Comparison of ENCODE assay signal across 2 cellular contexts in the genomic region with DNA sequence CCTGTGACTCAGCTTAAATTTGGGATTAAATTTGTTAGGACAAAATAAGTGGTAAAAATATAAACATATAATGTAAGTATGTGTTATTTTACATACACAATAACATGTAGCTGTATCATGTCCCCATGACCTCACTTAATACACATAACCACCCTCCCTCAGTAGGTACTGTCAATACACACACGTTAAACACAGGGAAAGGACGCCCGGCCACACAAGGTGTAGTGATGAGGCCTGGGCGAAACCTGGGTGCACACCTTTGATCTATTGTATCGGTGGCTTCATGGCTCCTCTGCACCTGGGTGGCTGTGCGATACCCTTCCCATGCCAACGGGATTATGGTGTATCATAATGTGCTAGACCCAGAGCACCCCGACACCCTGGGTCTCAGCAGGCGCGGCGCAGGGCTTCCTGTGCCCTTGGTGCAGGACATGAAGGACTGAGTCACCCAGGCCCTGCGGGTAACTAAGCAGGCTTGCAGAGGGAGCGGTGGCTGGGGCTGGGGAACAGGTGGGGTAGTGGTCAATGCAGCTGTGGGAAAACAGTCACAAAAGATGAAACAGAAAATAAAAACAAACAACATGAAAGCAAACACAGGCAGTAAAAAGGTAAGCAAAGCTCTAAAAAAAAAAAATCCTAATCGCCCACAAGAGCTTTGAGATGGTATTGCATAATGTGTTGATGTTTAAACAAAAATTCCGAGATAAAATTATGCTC.
TF ChIP-seq lines count a peak whose summit lies in the region.

No MANE protein-coding gene starts in this region.

TF ChIP-seq in WTC11, 78 proteins besides CTCF, POLR2A, EP300 and RAD21:
- no peak for TF ChIP-seq E2F4 (CRISPR knock-in tag; IDR thresholded peaks at IDR 0.05; ENCODE audit: borderline replicate concordance, low read depth)
- TF ChIP-seq GRHL2 (CRISPR knock-in tag; IDR thresholded peaks at IDR 0.05; ENCODE audit: insufficient replicate concordance, severe bottlenecking): no peak
- TF ChIP-seq JUN (CRISPR knock-in tag; IDR thresholded peaks at IDR 0.05): no peak
- TF ChIP-seq MYBL2 (CRISPR knock-in tag; IDR thresholded peaks at IDR 0.05): no peak
- TF ChIP-seq GABPB1 (CRISPR knock-in tag; IDR thresholded peaks at IDR 0.05): no peak
- TF ChIP-seq NR3C1 (CRISPR knock-in tag; conservative IDR thresholded peaks at IDR 0.05; ENCODE audit: low read depth): no peak

TF ChIP-seq in HepG2, 621 proteins besides CTCF, POLR2A, EP300 and RAD21 (continues in another document):
- 0 out of 2 replicates have a peak, but pooled peaks have one; percentile 25 for TF ChIP-seq ZNF280B (CRISPR knock-in tag; IDR thresholded peaks at IDR 0.05; ENCODE audit: borderline replicate concordance)
- TF ChIP-seq MED13 (CRISPR knock-in tag; IDR thresholded peaks at IDR 0.05): no peak
- 0 out of 2 replicates have a peak, but pooled peaks have one; percentile 44 for TF ChIP-seq ARID3A (IDR thresholded peaks at IDR 0.05; ENCODE audit: low read depth, low read length)
- 0 out of 2 replicates have a peak, but pooled peaks have one; percentile 61 for TF ChIP-seq CBX5 (CRISPR knock-in tag; IDR thresholded peaks at IDR 0.05; ENCODE audit: borderline replicate concordance)
- TF ChIP-seq SAP130 (CRISPR knock-in tag; IDR thresholded peaks at IDR 0.05; ENCODE audit: low read depth): peak; percentile 47
- no peak for TF ChIP-seq FOXM1 (CRISPR knock-in tag; IDR thresholded peaks at IDR 0.05)
- TF ChIP-seq ATF7 (IDR thresholded peaks at IDR 0.05): peak; percentile 19; the same call in 1 of the 2 replicates
- no peak for TF ChIP-seq ATF7 (CRISPR knock-in tag; IDR thresholded peaks at IDR 0.05)
- TF ChIP-seq TARDBP (CRISPR knock-in tag; IDR thresholded peaks at IDR 0.05): peak; percentile 42; the same call in 1 of the 2 replicates
- TF ChIP-seq RARA (CRISPR knock-in tag; IDR thresholded peaks at IDR 0.05): peak; percentile 22; the same call in 1 of the 2 replicates
- TF ChIP-seq TAF1 (CRISPR knock-in tag; IDR thresholded peaks at IDR 0.05): no peak
- TF ChIP-seq TCF7 (IDR thresholded peaks at IDR 0.05; ENCODE audit: low read depth): peak; percentile 60
- TF ChIP-seq NKX3-1 (CRISPR knock-in tag; IDR thresholded peaks at IDR 0.05): no peak
- TF ChIP-seq, protein P1, sequence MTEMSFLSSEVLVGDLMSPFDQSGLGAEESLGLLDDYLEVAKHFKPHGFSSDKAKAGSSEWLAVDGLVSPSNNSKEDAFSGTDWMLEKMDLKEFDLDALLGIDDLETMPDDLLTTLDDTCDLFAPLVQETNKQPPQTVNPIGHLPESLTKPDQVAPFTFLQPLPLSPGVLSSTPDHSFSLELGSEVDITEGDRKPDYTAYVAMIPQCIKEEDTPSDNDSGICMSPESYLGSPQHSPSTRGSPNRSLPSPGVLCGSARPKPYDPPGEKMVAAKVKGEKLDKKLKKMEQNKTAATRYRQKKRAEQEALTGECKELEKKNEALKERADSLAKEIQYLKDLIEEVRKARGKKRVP (CRISPR knock-in tag; IDR thresholded peaks at IDR 0.05): peak in 1 of 2 experiments; percentile 73; a peak in 2 of 4 replicates
- TF ChIP-seq, protein P2, sequence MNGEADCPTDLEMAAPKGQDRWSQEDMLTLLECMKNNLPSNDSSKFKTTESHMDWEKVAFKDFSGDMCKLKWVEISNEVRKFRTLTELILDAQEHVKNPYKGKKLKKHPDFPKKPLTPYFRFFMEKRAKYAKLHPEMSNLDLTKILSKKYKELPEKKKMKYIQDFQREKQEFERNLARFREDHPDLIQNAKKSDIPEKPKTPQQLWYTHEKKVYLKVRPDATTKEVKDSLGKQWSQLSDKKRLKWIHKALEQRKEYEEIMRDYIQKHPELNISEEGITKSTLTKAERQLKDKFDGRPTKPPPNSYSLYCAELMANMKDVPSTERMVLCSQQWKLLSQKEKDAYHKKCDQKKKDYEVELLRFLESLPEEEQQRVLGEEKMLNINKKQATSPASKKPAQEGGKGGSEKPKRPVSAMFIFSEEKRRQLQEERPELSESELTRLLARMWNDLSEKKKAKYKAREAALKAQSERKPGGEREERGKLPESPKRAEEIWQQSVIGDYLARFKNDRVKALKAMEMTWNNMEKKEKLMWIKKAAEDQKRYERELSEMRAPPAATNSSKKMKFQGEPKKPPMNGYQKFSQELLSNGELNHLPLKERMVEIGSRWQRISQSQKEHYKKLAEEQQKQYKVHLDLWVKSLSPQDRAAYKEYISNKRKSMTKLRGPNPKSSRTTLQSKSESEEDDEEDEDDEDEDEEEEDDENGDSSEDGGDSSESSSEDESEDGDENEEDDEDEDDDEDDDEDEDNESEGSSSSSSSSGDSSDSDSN (CRISPR knock-in tag; IDR thresholded peaks at IDR 0.05): peak; percentile 45; the same call in 1 of the 2 replicates
- TF ChIP-seq ARID5B (CRISPR knock-in tag; IDR thresholded peaks at IDR 0.05): peak; percentile 60
- 0 out of 2 replicates have a peak, but pooled peaks have one; percentile 26 for TF ChIP-seq ZNF644 (CRISPR knock-in tag; IDR thresholded peaks at IDR 0.05; ENCODE audit: low read depth)
- 0 out of 2 replicates have a peak, but pooled peaks have one; percentile 10 for TF ChIP-seq MIXL1 (CRISPR knock-in tag; IDR thresholded peaks at IDR 0.05)
- TF ChIP-seq ZNF878 (CRISPR knock-in tag; IDR thresholded peaks at IDR 0.05): 0 out of 2 replicates have a peak, but pooled peaks have one; percentile 44
- TF ChIP-seq KAT7 (CRISPR knock-in tag; IDR thresholded peaks at IDR 0.05; ENCODE audit: borderline replicate concordance): peak; percentile 26; the same call in 1 of the 2 replicates
- peak; percentile 65 for TF ChIP-seq GATAD2A (CRISPR knock-in tag; IDR thresholded peaks at IDR 0.05)
- 0 out of 2 replicates have a peak, but pooled peaks have one; percentile 22 for TF ChIP-seq EHMT2 (IDR thresholded peaks at IDR 0.05; ENCODE audit: borderline replicate concordance, low read depth, low read length)
- peak; percentile 23; the same call in 1 of the 2 replicates for TF ChIP-seq TFAP4 (IDR thresholded peaks at IDR 0.05; ENCODE audit: borderline replicate concordance, low read depth)
- TF ChIP-seq ZNF253 (CRISPR knock-in tag; IDR thresholded peaks at IDR 0.05; ENCODE audit: borderline replicate concordance): no peak
- TF ChIP-seq MTERF4 (CRISPR knock-in tag; IDR thresholded peaks at IDR 0.05): no peak
- TF ChIP-seq ISL2 (CRISPR knock-in tag; IDR thresholded peaks at IDR 0.05): peak; percentile 54; the same call in 1 of the 2 replicates
- TF ChIP-seq, protein P3, sequence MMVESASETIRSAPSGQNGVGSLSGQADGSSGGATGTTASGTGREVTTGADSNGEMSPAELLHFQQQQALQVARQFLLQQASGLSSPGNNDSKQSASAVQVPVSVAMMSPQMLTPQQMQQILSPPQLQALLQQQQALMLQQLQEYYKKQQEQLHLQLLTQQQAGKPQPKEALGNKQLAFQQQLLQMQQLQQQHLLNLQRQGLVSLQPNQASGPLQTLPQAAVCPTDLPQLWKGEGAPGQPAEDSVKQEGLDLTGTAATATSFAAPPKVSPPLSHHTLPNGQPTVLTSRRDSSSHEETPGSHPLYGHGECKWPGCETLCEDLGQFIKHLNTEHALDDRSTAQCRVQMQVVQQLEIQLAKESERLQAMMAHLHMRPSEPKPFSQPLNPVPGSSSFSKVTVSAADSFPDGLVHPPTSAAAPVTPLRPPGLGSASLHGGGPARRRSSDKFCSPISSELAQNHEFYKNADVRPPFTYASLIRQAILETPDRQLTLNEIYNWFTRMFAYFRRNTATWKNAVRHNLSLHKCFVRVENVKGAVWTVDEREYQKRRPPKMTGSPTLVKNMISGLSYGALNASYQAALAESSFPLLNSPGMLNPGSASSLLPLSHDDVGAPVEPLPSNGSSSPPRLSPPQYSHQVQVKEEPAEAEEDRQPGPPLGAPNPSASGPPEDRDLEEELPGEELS (CRISPR knock-in tag; IDR thresholded peaks at IDR 0.05): peak; percentile 83
- no peak for TF ChIP-seq ZNF530 (CRISPR knock-in tag; IDR thresholded peaks at IDR 0.05; ENCODE audit: low read depth)
- TF ChIP-seq, protein P4, sequence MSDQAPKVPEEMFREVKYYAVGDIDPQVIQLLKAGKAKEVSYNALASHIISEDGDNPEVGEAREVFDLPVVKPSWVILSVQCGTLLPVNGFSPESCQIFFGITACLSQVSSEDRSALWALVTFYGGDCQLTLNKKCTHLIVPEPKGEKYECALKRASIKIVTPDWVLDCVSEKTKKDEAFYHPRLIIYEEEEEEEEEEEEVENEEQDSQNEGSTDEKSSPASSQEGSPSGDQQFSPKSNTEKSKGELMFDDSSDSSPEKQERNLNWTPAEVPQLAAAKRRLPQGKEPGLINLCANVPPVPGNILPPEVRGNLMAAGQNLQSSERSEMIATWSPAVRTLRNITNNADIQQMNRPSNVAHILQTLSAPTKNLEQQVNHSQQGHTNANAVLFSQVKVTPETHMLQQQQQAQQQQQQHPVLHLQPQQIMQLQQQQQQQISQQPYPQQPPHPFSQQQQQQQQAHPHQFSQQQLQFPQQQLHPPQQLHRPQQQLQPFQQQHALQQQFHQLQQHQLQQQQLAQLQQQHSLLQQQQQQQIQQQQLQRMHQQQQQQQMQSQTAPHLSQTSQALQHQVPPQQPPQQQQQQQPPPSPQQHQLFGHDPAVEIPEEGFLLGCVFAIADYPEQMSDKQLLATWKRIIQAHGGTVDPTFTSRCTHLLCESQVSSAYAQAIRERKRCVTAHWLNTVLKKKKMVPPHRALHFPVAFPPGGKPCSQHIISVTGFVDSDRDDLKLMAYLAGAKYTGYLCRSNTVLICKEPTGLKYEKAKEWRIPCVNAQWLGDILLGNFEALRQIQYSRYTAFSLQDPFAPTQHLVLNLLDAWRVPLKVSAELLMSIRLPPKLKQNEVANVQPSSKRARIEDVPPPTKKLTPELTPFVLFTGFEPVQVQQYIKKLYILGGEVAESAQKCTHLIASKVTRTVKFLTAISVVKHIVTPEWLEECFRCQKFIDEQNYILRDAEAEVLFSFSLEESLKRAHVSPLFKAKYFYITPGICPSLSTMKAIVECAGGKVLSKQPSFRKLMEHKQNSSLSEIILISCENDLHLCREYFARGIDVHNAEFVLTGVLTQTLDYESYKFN (CRISPR knock-in tag; conservative IDR thresholded peaks at IDR 0.05): peak; percentile 53
- TF ChIP-seq ZNF572 (CRISPR knock-in tag; IDR thresholded peaks at IDR 0.05): 0 out of 2 replicates have a peak, but pooled peaks have one; percentile 51
